20 cellular contexts compared by ENCODE assay signal in genomic region chr20:7029005-7029404, GRCh38.
DNase-seq lines count a peak whose midpoint lies in the region; ATAC-seq and TF ChIP-seq lines count a peak whose summit lies in the region.
"Had no signal": no experiment of that assay in that cellular context is flagged by ENCODE, and none has a peak within 500 bp of the region (broad histone marks: within the 10 kb centered on the region; RNA-seq: fewer than 3 reads in every experiment).

No MANE protein-coding gene starts in this region.

- H3K4me3 ChIP-seq in foreskin fibroblast (ENCODE audit: low read depth in 1 of 2, low read length in 2 of 2): no peak overlapping the region
- H3K4me3 ChIP-seq: A549, GM23248 had no signal

- no peak for ATAC-seq in HG03571 (IDR thresholded peaks at IDR 0.05; ENCODE audit: unreplicated experiment)
- ATAC-seq: A549 had no signal

- no peak for TF ChIP-seq CTCF in foreskin fibroblast (IDR thresholded peaks at IDR 0.05; ENCODE audit: low read depth, low read length)

- peak; percentile 45 for DNase-seq in NCI-H748 (lab: John Stamatoyannopoulos, UW; ENCODE audit: unreplicated experiment)
- DNase-seq in NCI-H748 treated with DMSO at 0.1 percent for 48 hours (lab: John Stamatoyannopoulos, UW): no peak
- peak; percentile 13 for DNase-seq in NCI-H1105 (lab: John Stamatoyannopoulos, UW)
- peak; percentile 12 for DNase-seq in pons (ENCODE audit: low spot score)
- DNase-seq in foreskin fibroblast: no peak
- DNase-seq: 8988T; ACHN; AML-193; C1 segment of cervical spinal cord; Calu3; CD4-positive, alpha-beta memory T cell; COR-L47; DMS53; DMS79 treated with DMSO at 0.1 percent for 48 hours; GF-D8; GM23248; H7; HCEC 1CT had no signal

Comparison
In these comparisons a context has a peak if more than half of its experiments do, and no peak if none do; other contexts are left out.
1. DNase-seq: peak in NCI-H748 (single experiment), NCI-H1105 (single experiment) and pons (single experiment); none in NCI-H748 treated with DMSO at 0.1 percent for 48 hours (single experiment) and foreskin fibroblast (0 of 2).